In genomic region chr14:91252901-91253794, GRCh38 we compare ENCODE assay signal across 8 cellular contexts. TPM values are rescaled to one million over a fixed set of nuclear protein-coding genes. Genes with fewer than 3 reads are reported as not detected.
A peak's percentile ranks its signal among the peaks of the same experiment; 100 is the strongest.
DNase-seq lines count a peak whose midpoint lies in the region; ATAC-seq, FAIRE-seq and TF ChIP-seq lines count a peak whose summit lies in the region.

No MANE protein-coding gene starts in this region.

- peaks cover 69% of the 10 kb centered on the region for H3K4me1 Mint-ChIP-seq in activated naive CD4-positive, alpha-beta T cell treated with anti-CD3 and anti-CD28 coated beads for 36 hours (ENCODE audit: low read depth)

- H3K27me3 ChIP-seq in psoas muscle (ENCODE audit: insufficient read depth in 3 of 3, low read length in 2 of 3): peaks cover 0 to 12% (median 0%) of the 10 kb centered on the region in 3 donors

- DNase-seq in GM12891 (ENCODE audit: insufficient read length, low spot score): no peak
- peak; percentile 31 for DNase-seq in LoVo (ENCODE audit: low spot score)
- DNase-seq in activated naive CD4-positive, alpha-beta T cell treated with anti-CD3 and anti-CD28 coated beads for 36 hours: peak; percentile 25
- peak; percentile 66 for DNase-seq in Right ventricle myocardium superior
- peak in 1 of 2 donors; percentile 44 for DNase-seq in psoas muscle
- no peak for DNase-seq in HCEC 1CT
- DNase-seq in globus pallidus (ENCODE audit: low spot score): no peak

- peak; percentile 51 for FAIRE-seq in GM12891 (lab: Jason Lieb, UNC)

- H3K4me3 Mint-ChIP-seq in activated naive CD4-positive, alpha-beta T cell treated with anti-CD3 and anti-CD28 coated beads for 36 hours: peak overlapping the region; percentile 66

- H3K27ac ChIP-seq in psoas muscle: no peak overlapping the region

- no peaks in the 10 kb centered on the region for H3K36me3 Mint-ChIP-seq in activated naive CD4-positive, alpha-beta T cell treated with anti-CD3 and anti-CD28 coated beads for 36 hours (ENCODE audit: low read depth)

- H3K4me1 ChIP-seq in psoas muscle: peaks cover 4% of the 10 kb centered on the region

- H3K9me3 ChIP-seq in psoas muscle: no peaks in the 10 kb centered on the region

- H3K27me3 Mint-ChIP-seq in activated naive CD4-positive, alpha-beta T cell treated with anti-CD3 and anti-CD28 coated beads for 36 hours (ENCODE audit: low read depth): no peaks in the 10 kb centered on the region

- CTCF ChIA-PET in activated naive CD4-positive, alpha-beta T cell treated with anti-CD3 and anti-CD28 coated beads for 36 hours (lab: Charles Lee): interaction anchor here (0.6 to 2.3 kb wide), 5 partner anchors 10 to 345 kb away, joined by 3 to 14 read pairs (median 3); no protein-coding TSS in a partner anchor

- H3K27ac Mint-ChIP-seq in activated naive CD4-positive, alpha-beta T cell treated with anti-CD3 and anti-CD28 coated beads for 36 hours: no peak overlapping the region

- intact Hi-C loops in activated naive CD4-positive, alpha-beta T cell treated with anti-CD3 and anti-CD28 coated beads for 36 hours (cut with micrococcal nuclease): loop anchor here (1.0 kb wide), 1 partner anchor 10 kb away; no protein-coding TSS in a partner anchor
- intact Hi-C loops in Right ventricle myocardium superior (cut with DNase I): no loop called here
- intact Hi-C loops in psoas muscle (cut with DNase I): no loop called here

- peak overlapping the region; percentile 66 for H3K4me3 ChIP-seq in psoas muscle

- no peaks in the 10 kb centered on the region for H3K9me3 Mint-ChIP-seq in activated naive CD4-positive, alpha-beta T cell treated with anti-CD3 and anti-CD28 coated beads for 36 hours

- TF ChIP-seq POLR2A in GM12891 (IDR thresholded peaks at IDR 0.05; ENCODE audit: low read depth, low read length): no peak

- ATAC-seq in Right ventricle myocardium superior (ENCODE audit: poor library complexity) (peak; percentile 76), psoas muscle (peak; percentile 40 to 61 (median 56)), GM19397 (IDR thresholded peaks at IDR 0.05; ENCODE audit: unreplicated experiment) (no peak)

- WGBS in psoas muscle, 3 donors: 3 to 7% (median 4%) methylated on average over 49 to 95 of the region's 95 CpGs

- H3K36me3 ChIP-seq in psoas muscle (ENCODE audit: insufficient read depth in 1 of 2, low read depth in 1 of 2): no peaks in the 10 kb centered on the region

- no peak for TF ChIP-seq CTCF in psoas muscle (IDR thresholded peaks at IDR 0.05)

TF ChIP-seq in GM12891, 5 proteins besides CTCF, POLR2A, EP300 and RAD21:
- TF ChIP-seq PAX5 (IDR thresholded peaks at IDR 0.05; ENCODE audit: insufficient read depth, low read length, severe bottlenecking) (no peak), POLR2AphosphoS5 (IDR thresholded peaks at IDR 0.05; ENCODE audit: low read depth, low read length) (no peak), SPI1 (IDR thresholded peaks at IDR 0.05; ENCODE audit: low read depth, low read length) (no peak), POU2F2 (IDR thresholded peaks at IDR 0.05; ENCODE audit: low read depth, low read length) (no peak), TAF1 (IDR thresholded peaks at IDR 0.05; ENCODE audit: low read depth, low read length) (no peak)
TF ChIP-seq in GM12891: peak in this region for 0.

RNA-seq across cellular contexts. Expression of gene GPR68, which starts 8.6 kb away (rescaled TPM):
- polyA plus RNA-seq in GM12891 (2012; ENCODE audit: low read depth, missing spikeins): 1.7 TPM
- total RNA-seq in activated naive CD4-positive, alpha-beta T cell treated with anti-CD3 and anti-CD28 coated beads for 36 hours: 1 to 10 TPM; 1.2 to 1.3 TPM
- total RNA-seq in Right ventricle myocardium superior (0.13 TPM), psoas muscle (under 1 TPM; 0.08 to 0.27 (median 0.18) TPM)
- under 1 TPM in 2 of 3 donors, not detected in 1; 0.03 to 0.15 TPM for polyA plus RNA-seq in psoas muscle

Comparison
In these comparisons a context has a peak if more than half of its experiments do, and no peak if none do; other contexts are left out.
1. DNase-seq: peak in LoVo (single experiment), activated naive CD4-positive, alpha-beta T cell treated with anti-CD3 and anti-CD28 coated beads for 36 hours (single experiment) and Right ventricle myocardium superior (single experiment); none in GM12891 (single experiment), HCEC 1CT (single experiment) and globus pallidus (single experiment).